ENCODE assay signal across 14 cellular contexts in genomic region chr2:197201874-197202273, GRCh38.
DNase-seq lines count a peak whose midpoint lies in the region; ATAC-seq and TF ChIP-seq lines count a peak whose summit lies in the region.
"Had no signal": no experiment of that assay in that cellular context is flagged by ENCODE, and none has a peak within 500 bp of the region (broad histone marks: within the 10 kb centered on the region; RNA-seq: fewer than 3 reads in every experiment).

No MANE protein-coding gene starts in this region.

- no peak for TF ChIP-seq CTCF in GM23338 (conservative IDR thresholded peaks at IDR 0.05; ENCODE audit: low read depth in 2 of 2)

- no peak overlapping the region for H3K4me3 Mint-ChIP-seq in GM23338
- peak overlapping the region; percentile 25 for H3K4me3 Mint-ChIP-seq in activated T-helper 1 cell treated with anti-CD3 and anti-CD28 coated beads, Interleukin-12 subunit alpha, Interleukin-12 subunit beta, Interleukin-2, Interleukin-4 antibody, amounts not matched to agents 30 ng/mL and 10 ng/mL and 1 ng/mL, durations not matched to agents 14 hours and 24 hours and 36 hours
- H3K4me3 Mint-ChIP-seq in naive thymus-derived CD4-positive, alpha-beta T cell: peak overlapping the region; percentile 58 to 100 (median 82)

- no peaks in the 10 kb centered on the region for H3K27me3 ChIP-seq in GM23338 (ENCODE audit: insufficient read depth)
- no peaks in the 10 kb centered on the region for H3K27me3 ChIP-seq in naive thymus-derived CD4-positive, alpha-beta T cell (ENCODE audit: control insufficient read depth in 2 of 2, insufficient read depth in 2 of 2, low read length in 2 of 2)
- H3K27me3 ChIP-seq: brain microvascular endothelial cell had no signal

- no peaks in the 10 kb centered on the region for H3K36me3 ChIP-seq in GM23338 (ENCODE audit: insufficient read depth)
- H3K36me3 ChIP-seq in naive thymus-derived CD4-positive, alpha-beta T cell (ENCODE audit: control insufficient read depth in 2 of 3, insufficient read depth in 3 of 3, low read length in 3 of 3): peaks cover 0 to 11% (median 0%) of the 10 kb centered on the region in 3 experiments
- H3K36me3 ChIP-seq: brain microvascular endothelial cell, prostate gland had no signal

- no peak for ATAC-seq in GM23338
- no peak for ATAC-seq in naive thymus-derived CD4-positive, alpha-beta T cell
- no peak for ATAC-seq in left lobe of liver
- ATAC-seq in GM21723 (IDR thresholded peaks at IDR 0.05; ENCODE audit: unreplicated experiment): no peak
- ATAC-seq: HepG2, Right ventricle myocardium inferior had no signal

- H3K79me2 ChIP-seq in GM23338 (replicated peaks; ENCODE audit: insufficient read depth): no peaks in the 10 kb centered on the region

- DNase-seq in NOMO-1 treated with DMSO at 0.1 percent for 48 hours (lab: John Stamatoyannopoulos, UW; ENCODE audit: unreplicated experiment) (peak; percentile 38), NOMO-1 (lab: John Stamatoyannopoulos, UW; ENCODE audit: unreplicated experiment in 2 of 2) (no peak), GM23338 (ENCODE audit: low spot score) (no peak), left lobe of liver (ENCODE audit: low spot score) (no peak), nucleus accumbens (lab: John Stamatoyannopoulos, UW) (no peak)
- no peak for DNase-seq in activated T-helper 1 cell treated with anti-CD3 and anti-CD28 coated beads, Interleukin-12 subunit alpha, Interleukin-12 subunit beta, Interleukin-2, Interleukin-4 antibody, amounts not matched to agents 30 ng/mL and 10 ng/mL and 1 ng/mL, durations not matched to agents 14 hours and 24 hours and 36 hours (ENCODE audit: low spot score)
- DNase-seq in naive thymus-derived CD4-positive, alpha-beta T cell: peak in 1 of 9 donors; percentile 23
- DNase-seq: ACHN; activated CD8-positive, alpha-beta memory T cell treated with anti-CD3 and anti-CD28 coated beads, Interleukin-2, amount 50 U/mL, for 48 hours; brain microvascular endothelial cell had no signal

- no peaks in the 10 kb centered on the region for H3F3A ChIP-seq in GM23338 (replicated peaks; ENCODE audit: low read depth)

- no peaks in the 10 kb centered on the region for H3K9me3 ChIP-seq in naive thymus-derived CD4-positive, alpha-beta T cell (ENCODE audit: control insufficient read depth in 2 of 3, low read length in 3 of 3)
- H3K9me3 ChIP-seq: prostate gland had no signal

- H3K9me3 Mint-ChIP-seq in GM23338: no peaks in the 10 kb centered on the region
- H3K9me3 Mint-ChIP-seq in activated T-helper 1 cell treated with anti-CD3 and anti-CD28 coated beads, Interleukin-12 subunit alpha, Interleukin-12 subunit beta, Interleukin-2, Interleukin-4 antibody, amounts not matched to agents 30 ng/mL and 10 ng/mL and 1 ng/mL, durations not matched to agents 14 hours and 24 hours and 36 hours: peaks cover 4% of the 10 kb centered on the region
- peaks cover 0 to 13% (median 0%) of the 10 kb centered on the region in 11 donors for H3K9me3 Mint-ChIP-seq in naive thymus-derived CD4-positive, alpha-beta T cell

- peak overlapping the region; percentile 47; the same call in 1 of the 2 replicates for H2AFZ ChIP-seq in GM23338

- POLR2A ChIA-PET in naive thymus-derived CD4-positive, alpha-beta T cell (lab: Charles Lee): interaction anchor here (1.2 to 13.1 kb wide), 8 partner anchors 9 to 106 kb away, joined by 3 to 254 read pairs (median 5); partner anchors contain the start of gene ANKRD44

- intact Hi-C loops in activated T-helper 1 cell treated with anti-CD3 and anti-CD28 coated beads, Interleukin-12 subunit alpha, Interleukin-12 subunit beta, Interleukin-2, Interleukin-4 antibody, amounts not matched to agents 30 ng/mL and 10 ng/mL and 1 ng/mL, durations not matched to agents 14 hours and 24 hours and 36 hours (cut with micrococcal nuclease): no loop called here
- intact Hi-C loops in naive thymus-derived CD4-positive, alpha-beta T cell (cut with micrococcal nuclease): loop anchor here in 1 of 2 donors (10.0 kb wide), 1 partner anchor 303 kb away; the partner anchor contains the start of gene HSPE1

- H3K4me2 ChIP-seq in GM23338: no peak overlapping the region

- H4K20me1 ChIP-seq in GM23338 (replicated peaks; ENCODE audit: insufficient read depth): no peaks in the 10 kb centered on the region

- H3K4me1 ChIP-seq in GM23338 (ENCODE audit: insufficient read depth): no peaks in the 10 kb centered on the region
- peaks cover 77 to 83% of the 10 kb centered on the region in 2 donors for H3K4me1 ChIP-seq in naive thymus-derived CD4-positive, alpha-beta T cell (ENCODE audit: control insufficient read depth in 2 of 2, insufficient read depth in 2 of 2, low read length in 2 of 2)
- H3K4me1 ChIP-seq: prostate gland had no signal

- H3K4me3 ChIP-seq in GM23338: no peak overlapping the region
- H3K4me3 ChIP-seq in naive thymus-derived CD4-positive, alpha-beta T cell (ENCODE audit: low read length): no peak overlapping the region
- H3K4me3 ChIP-seq: prostate gland had no signal

- no peaks in the 10 kb centered on the region for H3K36me3 Mint-ChIP-seq in GM23338 (ENCODE audit: low read depth)
- H3K36me3 Mint-ChIP-seq in activated T-helper 1 cell treated with anti-CD3 and anti-CD28 coated beads, Interleukin-12 subunit alpha, Interleukin-12 subunit beta, Interleukin-2, Interleukin-4 antibody, amounts not matched to agents 30 ng/mL and 10 ng/mL and 1 ng/mL, durations not matched to agents 14 hours and 24 hours and 36 hours (ENCODE audit: low read depth): peaks cover 30% of the 10 kb centered on the region
- H3K36me3 Mint-ChIP-seq in naive thymus-derived CD4-positive, alpha-beta T cell: peaks cover 17 to 44% (median 38%) of the 10 kb centered on the region in 5 donors

- CTCF ChIA-PET in naive thymus-derived CD4-positive, alpha-beta T cell (lab: Charles Lee): interaction anchor here (1.0 kb wide), 1 partner anchor 112 kb away, joined by 4 read pairs; no protein-coding TSS in a partner anchor

- H3K27me3 Mint-ChIP-seq in GM23338 (ENCODE audit: insufficient read depth, low read depth, poor library complexity): peaks cover 2% of the 10 kb centered on the region
- H3K27me3 Mint-ChIP-seq in activated T-helper 1 cell treated with anti-CD3 and anti-CD28 coated beads, Interleukin-12 subunit alpha, Interleukin-12 subunit beta, Interleukin-2, Interleukin-4 antibody, amounts not matched to agents 30 ng/mL and 10 ng/mL and 1 ng/mL, durations not matched to agents 14 hours and 24 hours and 36 hours (ENCODE audit: insufficient read depth): peaks cover 2% of the 10 kb centered on the region
- H3K27me3 Mint-ChIP-seq in naive thymus-derived CD4-positive, alpha-beta T cell: peaks cover 0 to 3% (median 0%) of the 10 kb centered on the region in 5 donors

- no peak overlapping the region for H3K27ac ChIP-seq in GM23338 (ENCODE audit: low read depth)
- H3K27ac ChIP-seq in naive thymus-derived CD4-positive, alpha-beta T cell (ENCODE audit: low read depth, low read length): peak overlapping the region; percentile 81
- H3K27ac ChIP-seq: brain microvascular endothelial cell, prostate gland had no signal

- no peak overlapping the region; the same call in 1 of the 2 replicates for H3K27ac Mint-ChIP-seq in GM23338
- H3K27ac Mint-ChIP-seq in activated T-helper 1 cell treated with anti-CD3 and anti-CD28 coated beads, Interleukin-12 subunit alpha, Interleukin-12 subunit beta, Interleukin-2, Interleukin-4 antibody, amounts not matched to agents 30 ng/mL and 10 ng/mL and 1 ng/mL, durations not matched to agents 14 hours and 24 hours and 36 hours: no peak overlapping the region
- H3K27ac Mint-ChIP-seq in naive thymus-derived CD4-positive, alpha-beta T cell: peak overlapping the region; percentile 86 to 100 (median 98)

- H3K4me1 Mint-ChIP-seq in GM23338: peaks cover 3% of the 10 kb centered on the region; the same call in 2 of the 3 replicates
- H3K4me1 Mint-ChIP-seq in activated T-helper 1 cell treated with anti-CD3 and anti-CD28 coated beads, Interleukin-12 subunit alpha, Interleukin-12 subunit beta, Interleukin-2, Interleukin-4 antibody, amounts not matched to agents 30 ng/mL and 10 ng/mL and 1 ng/mL, durations not matched to agents 14 hours and 24 hours and 36 hours (ENCODE audit: low read depth): peaks cover 88% of the 10 kb centered on the region
- peaks cover 59 to 98% (median 86%) of the 10 kb centered on the region in 7 donors for H3K4me1 Mint-ChIP-seq in naive thymus-derived CD4-positive, alpha-beta T cell

- no peaks in the 10 kb centered on the region for H3K9me2 ChIP-seq in GM23338 (ENCODE audit: insufficient read depth)

TF ChIP-seq in GM23338, 12 proteins besides CTCF, POLR2A, EP300 and RAD21:
- TF ChIP-seq ZNF114 (CRISPR knock-in tag; IDR thresholded peaks at IDR 0.05): no peak

Comparison
In these comparisons a context has a peak if more than half of its experiments do, and no peak if none do; other contexts are left out.
1. H3K27ac Mint-ChIP-seq: peak in naive thymus-derived CD4-positive, alpha-beta T cell (9 of 9); none in GM23338 (single experiment) and activated T-helper 1 cell treated with anti-CD3 and anti-CD28 coated beads, Interleukin-12 subunit alpha, Interleukin-12 subunit beta, Interleukin-2, Interleukin-4 antibody, amounts not matched to agents 30 ng/mL and 10 ng/mL and 1 ng/mL, durations not matched to agents 14 hours and 24 hours and 36 hours (single experiment).